8 cellular contexts compared by ENCODE assay signal in the genomic region with DNA sequence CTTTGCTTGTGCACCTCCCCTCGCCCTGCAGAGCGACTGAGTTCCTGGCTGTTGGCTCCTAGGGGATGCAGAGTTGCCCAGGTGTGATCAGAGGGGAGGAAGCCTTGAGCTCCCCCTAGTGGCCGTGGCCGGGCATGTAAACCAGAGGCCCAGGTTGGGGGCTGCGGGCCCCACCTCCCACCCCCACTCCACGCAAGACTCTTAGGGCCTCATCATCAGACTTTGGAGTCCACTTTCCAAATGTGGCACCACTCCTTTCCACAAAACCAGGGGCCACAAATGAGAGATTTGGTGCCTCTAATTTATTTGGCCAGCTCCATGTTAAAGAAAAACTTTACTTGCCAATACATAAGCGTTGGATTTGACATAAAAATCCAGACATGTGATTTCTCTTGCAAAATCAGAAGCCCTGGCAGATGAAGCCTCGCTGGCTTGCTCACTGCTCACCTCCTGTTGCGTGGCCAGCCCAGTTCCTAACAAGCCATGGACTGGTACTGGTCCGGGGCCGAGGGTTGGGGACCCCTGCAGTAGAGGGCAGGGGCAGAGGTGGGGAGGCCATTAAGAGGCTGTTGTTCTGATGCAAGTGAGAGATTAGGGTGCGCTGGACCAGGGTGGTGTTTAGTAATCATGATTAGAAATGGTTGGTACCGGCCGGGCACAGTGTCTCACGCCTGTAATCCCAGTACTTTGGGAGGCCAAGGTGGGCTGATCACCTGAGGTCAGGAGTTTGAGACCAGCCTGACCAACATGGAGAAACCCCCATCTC. TPM values are rescaled to one million over a fixed set of nuclear protein-coding genes. Genes with fewer than 3 reads are reported as not detected.
DNase-seq lines count a peak whose midpoint lies in the region; ATAC-seq and TF ChIP-seq lines count a peak whose summit lies in the region.

No MANE protein-coding gene starts in this region.

- no peaks in the 10 kb centered on the region for H3K9me2 ChIP-seq in OCI-LY1 (ENCODE audit: low read depth, low read length)

- H3K79me2 ChIP-seq in OCI-LY1 (ENCODE audit: insufficient read depth, low read length) = no peaks in the 10 kb centered on the region

- no peak overlapping the region for H2AFZ ChIP-seq in OCI-LY1 (ENCODE audit: low read length)

- intact Hi-C loops in sciatic nerve (cut with DNase I) = loop anchor here (5.0 kb wide), 1 partner anchor 305 kb away; no protein-coding TSS in a partner anchor

- no peak overlapping the region for H3K9ac ChIP-seq in OCI-LY1 (ENCODE audit: low read length)

- H3K9me3 ChIP-seq in OCI-LY1 (ENCODE audit: low read length) (no peaks in the 10 kb centered on the region), cardiac muscle cell (ENCODE audit: low read depth) (no peaks in the 10 kb centered on the region)

- H3K27me3 ChIP-seq in OCI-LY1 (ENCODE audit: insufficient read depth, low read length) (no peaks in the 10 kb centered on the region), cardiac muscle cell (no peaks in the 10 kb centered on the region)

- peak; percentile 88 for ATAC-seq in sciatic nerve

- H3K4me1 ChIP-seq in OCI-LY1 (ENCODE audit: insufficient read depth, low read length, severe bottlenecking) (no peaks in the 10 kb centered on the region), cardiac muscle cell (ENCODE audit: low read depth) (no peaks in the 10 kb centered on the region)

- TF ChIP-seq CTCF in OCI-LY1 (IDR thresholded peaks at IDR 0.05; ENCODE audit: low read length) (peak; percentile 83), cardiac muscle cell (IDR thresholded peaks at IDR 0.05; ENCODE audit: low read depth, low read length) (peak; percentile 99)

- H4K20me1 ChIP-seq in OCI-LY1 (ENCODE audit: insufficient read depth, low read length) = no peaks in the 10 kb centered on the region

- no peak overlapping the region for H3K27ac ChIP-seq in OCI-LY1 (ENCODE audit: low read depth, low read length, poor library complexity, severe bottlenecking)
- H3K27ac ChIP-seq in cardiac muscle cell = no peak overlapping the region

- H3K4me3 ChIP-seq in OCI-LY1 (ENCODE audit: low read depth, low read length, poor library complexity, severe bottlenecking) = no peak overlapping the region
- no peak overlapping the region for H3K4me3 ChIP-seq in cardiac muscle cell

- no peaks in the 10 kb centered on the region for H3F3A ChIP-seq in OCI-LY1 (ENCODE audit: insufficient read depth, low read length)

- no peak overlapping the region for H3K4me2 ChIP-seq in OCI-LY1 (ENCODE audit: low read length)

- DNase-seq in NCI-H2171 treated with DMSO at 0.1 percent for 48 hours (lab: John Stamatoyannopoulos, UW) (peak; percentile 0), NCI-H2171 (lab: John Stamatoyannopoulos, UW) (no peak), activated gamma-delta T cell (lab: John Stamatoyannopoulos, UW) (peak; percentile 14), cardiac muscle cell (ENCODE audit: low read depth in 1 of 2, low spot score in 1 of 2) (peak; percentile 51 to 64), sciatic nerve (ENCODE audit: low spot score) (peak; percentile 75), NCI-H2107 treated with DMSO at 0.1 percent for 48 hours (lab: John Stamatoyannopoulos, UW; ENCODE audit: unreplicated experiment) (no peak), DMS114 treated with DMSO at 0.1 percent for 48 hours (lab: John Stamatoyannopoulos, UW; ENCODE audit: unreplicated experiment) (no peak)

- H3K36me3 ChIP-seq in OCI-LY1 (ENCODE audit: insufficient read depth, low read length) (no peaks in the 10 kb centered on the region), cardiac muscle cell (no peaks in the 10 kb centered on the region)

RNA-seq across cellular contexts. Expression of a gene that starts 28.7 kb away (rescaled TPM):
- total RNA-seq in cardiac muscle cell (10.4 and 13.5 TPM in 2 replicates), sciatic nerve (431 TPM)
- polyA plus RNA-seq in cardiac muscle cell = 6.1 and 10.0 TPM in 2 replicates

Comparison
In these comparisons a context has a peak if more than half of its experiments do, and no peak if none do; other contexts are left out.
1. DNase-seq: peak in NCI-H2171 treated with DMSO at 0.1 percent for 48 hours (single experiment), activated gamma-delta T cell (single experiment), cardiac muscle cell (2 of 2) and sciatic nerve (single experiment); none in NCI-H2171 (single experiment), NCI-H2107 treated with DMSO at 0.1 percent for 48 hours (single experiment) and DMS114 treated with DMSO at 0.1 percent for 48 hours (single experiment).
2. RNA of a gene that starts 28.7 kb away (total RNA-seq): 431 TPM in sciatic nerve (single experiment); 10.4 to 13.5 TPM in cardiac muscle cell; every median in the first group is over 10 times any median in the second.